ENCODE assay signal across 11 cellular contexts in the genomic region with DNA sequence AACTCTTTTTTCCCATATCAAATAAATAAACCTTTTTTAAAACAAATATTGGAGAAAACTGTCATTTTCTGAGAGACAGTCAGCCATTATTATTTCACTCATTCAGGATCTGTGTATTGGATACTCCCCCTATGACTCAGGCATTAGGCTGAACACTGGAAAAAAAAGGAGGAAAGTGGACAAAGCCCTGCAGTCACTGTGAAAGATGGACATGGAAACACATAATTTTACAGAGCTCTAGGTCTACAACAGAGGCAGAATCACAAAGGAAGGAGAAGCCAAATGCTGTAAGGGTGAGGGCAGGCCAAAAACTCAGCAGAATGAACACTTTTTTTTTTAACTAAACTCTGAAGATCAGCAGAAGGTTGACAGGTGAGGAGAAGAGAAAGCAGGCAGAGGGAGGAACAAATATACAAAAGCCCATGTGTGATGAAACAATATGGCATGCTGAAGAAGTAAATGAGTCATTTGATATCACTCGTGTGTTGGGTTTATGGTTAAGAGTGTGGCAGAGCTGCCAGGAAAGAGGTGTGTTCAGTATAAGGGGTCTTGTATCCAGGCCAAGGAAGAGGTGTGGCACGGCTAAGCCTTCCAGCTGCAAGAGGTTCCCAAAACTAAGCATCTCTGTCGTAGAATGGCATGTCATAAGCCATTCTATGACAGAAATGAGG. TPM values are rescaled to one million over a fixed set of nuclear protein-coding genes. Genes with fewer than 3 reads are reported as not detected.
DNase-seq lines count a peak whose midpoint lies in the region; ATAC-seq and TF ChIP-seq lines count a peak whose summit lies in the region.
"Had no signal": no experiment of that assay in that cellular context is flagged by ENCODE, and none has a peak within 500 bp of the region (broad histone marks: within the 10 kb centered on the region; RNA-seq: fewer than 3 reads in every experiment).

No MANE protein-coding gene starts in this region.

- H3K9ac ChIP-seq in PC-3 (ENCODE audit: low read length), result no peak overlapping the region

- H3K27ac Mint-ChIP-seq in activated T-cell treated with anti-CD3 and anti-CD28 coated beads, Interleukin-2, amount 50 U/mL, for 72 hours, result peak overlapping the region; percentile 34
- H3K27ac Mint-ChIP-seq: T-helper 2 cell treated with Interferon-gamma antibody and Interleukin-4, amounts not matched to agents 5 μg/mL and 100 μg/mL, for 36 hours had no signal

- H3K4me3 Mint-ChIP-seq in activated T-cell treated with anti-CD3 and anti-CD28 coated beads, Interleukin-2, amount 50 U/mL, for 72 hours, result no peak overlapping the region
- H3K4me3 Mint-ChIP-seq: activated T-cell treated with anti-CD3 and anti-CD28 coated beads, Interleukin-2, amount 50 U/mL, for 4 hours; T-helper 2 cell treated with Interferon-gamma antibody and Interleukin-4, amounts not matched to agents 5 μg/mL and 100 μg/mL, for 36 hours had no signal

- no peaks in the 10 kb centered on the region for H3K36me3 ChIP-seq in PC-3 (ENCODE audit: low read depth, low read length)

- no TSS peak for BruUV-seq in PC-3 (replicated peaks; lab: Mats Ljungman, UMichigan)

- intact Hi-C loops in PC-3 (cut with micrococcal nuclease), result loop anchor here (2.0 kb wide), 1 partner anchor 37 kb away; no protein-coding TSS in a partner anchor

- H3F3A ChIP-seq in PC-3 (ENCODE audit: low read length, unreplicated experiment), result no peaks in the 10 kb centered on the region

- H3K27ac ChIP-seq in PC-3 (ENCODE audit: low read length), result peak overlapping the region; percentile 72

- H2AFZ ChIP-seq in PC-3 (ENCODE audit: low read length), result peak overlapping the region; percentile 52

- H3K36me3 Mint-ChIP-seq in activated T-cell treated with anti-CD3 and anti-CD28 coated beads, Interleukin-2, amount 50 U/mL, for 72 hours (ENCODE audit: insufficient read depth in 2 of 2), result no peaks in the 10 kb centered on the region

- H3K4me1 Mint-ChIP-seq in activated T-cell treated with anti-CD3 and anti-CD28 coated beads, Interleukin-2, amount 50 U/mL, for 72 hours (ENCODE audit: low read depth), result peaks cover 6% of the 10 kb centered on the region

- TF ChIP-seq CTCF in PC-3 (conservative IDR thresholded peaks at IDR 0.05; ENCODE audit: low read depth, low read length) (no peak), epithelial cell of proximal tubule (conservative IDR thresholded peaks at IDR 0.05; ENCODE audit: low read depth, low read length) (no peak)

- H3K9me3 ChIP-seq in PC-3 (ENCODE audit: low read length), result no peaks in the 10 kb centered on the region

- H3K9me3 Mint-ChIP-seq in activated T-cell treated with anti-CD3 and anti-CD28 coated beads, Interleukin-2, amount 50 U/mL, for 72 hours, result no peaks in the 10 kb centered on the region
- H3K9me3 Mint-ChIP-seq: activated T-cell treated with anti-CD3 and anti-CD28 coated beads, Interleukin-2, amount 50 U/mL, for 4 hours; T-helper 2 cell treated with Interferon-gamma antibody and Interleukin-4, amounts not matched to agents 5 μg/mL and 100 μg/mL, for 36 hours had no signal

- CTCF ChIA-PET in PC-3 (lab: Charles Lee), result no interaction called here

- POLR2A ChIA-PET in PC-3 (lab: Charles Lee; ENCODE audit: unreplicated experiment), result no interaction called here

- H3K4me2 ChIP-seq in PC-3 (ENCODE audit: low read length), result peak overlapping the region; percentile 77

- peak overlapping the region; percentile 43; the same call in 1 of the 2 replicates for H3K4me3 ChIP-seq in PC-3 (ENCODE audit: low read length)
- no peak overlapping the region for H3K4me3 ChIP-seq in epithelial cell of proximal tubule (ENCODE audit: low read depth, low read length)

- H3K79me2 ChIP-seq in PC-3 (ENCODE audit: low read length), result peaks cover 60% of the 10 kb centered on the region

- no peaks in the 10 kb centered on the region for H4K20me1 ChIP-seq in PC-3 (ENCODE audit: low read length)

- peak; percentile 22 to 58 for ATAC-seq in activated T-cell treated with anti-CD3 and anti-CD28 coated beads, Interleukin-2, amount 50 U/mL, for 72 hours (replicated peaks in 1 of 2)
- ATAC-seq in PC-3 (peak; percentile 87), HG03280 (IDR thresholded peaks at IDR 0.05; ENCODE audit: unreplicated experiment) (no peak)
- peak; percentile 40 for ATAC-seq in stimulated activated naive CD8-positive, alpha-beta T cell treated with anti-CD3 and anti-CD28 coated beads, Interleukin-15, Interleukin-2, amounts not matched to agents 100 U/mL and 50 U/mL, for 24 hours
- ATAC-seq: activated T-cell treated with anti-CD3 and anti-CD28 coated beads, Interleukin-2, amount 50 U/mL, for 4 hours had no signal

- DNase-seq in activated T-cell treated with anti-CD3 and anti-CD28 coated beads, Interleukin-2, amount 50 U/mL, for 72 hours, result no peak
- DNase-seq in activated T-cell treated with anti-CD3 and anti-CD28 coated beads, Interleukin-2, amount 50 U/mL, for 48 hours, result no peak
- DNase-seq in PC-3 (peak; percentile 80), epithelial cell of proximal tubule (ENCODE audit: low read depth) (peak; percentile 52), NCI-H187 treated with DMSO at 0.1 percent for 48 hours (lab: John Stamatoyannopoulos, UW) (no peak), hippocampal formation (lab: John Stamatoyannopoulos, UW) (no peak)
- no peak for DNase-seq in stimulated activated naive CD8-positive, alpha-beta T cell treated with anti-CD3 and anti-CD28 coated beads, Interleukin-15, Interleukin-2, amounts not matched to agents 100 U/mL and 50 U/mL, for 24 hours
- DNase-seq: activated T-cell treated with anti-CD3 and anti-CD28 coated beads, Interleukin-2, amount 50 U/mL, for 4 hours; NCI-H510A had no signal

- H3K27me3 Mint-ChIP-seq in activated T-cell treated with anti-CD3 and anti-CD28 coated beads, Interleukin-2, amount 50 U/mL, for 72 hours (ENCODE audit: low read depth), result no peaks in the 10 kb centered on the region

- H3K4me1 ChIP-seq in PC-3 (ENCODE audit: insufficient read depth, low read length), result peaks cover 18% of the 10 kb centered on the region

- H3K9me2 ChIP-seq in PC-3 (replicated peaks; ENCODE audit: low read length), result no peaks in the 10 kb centered on the region

- no peaks in the 10 kb centered on the region for H3K27me3 ChIP-seq in PC-3 (ENCODE audit: low read length)

RNA-seq across cellular contexts. Expression of gene EPB41L2, which starts 39.1 kb away (rescaled TPM):
- total RNA-seq in activated T-cell treated with anti-CD3 and anti-CD28 coated beads, Interleukin-2, amount 50 U/mL, for 72 hours, result 10 to 100 TPM; 17.5 to 27.4 TPM
- total RNA-seq in PC-3 (2014; rRNA removed), result 26.9 and 39.9 TPM in 2 replicates
- total RNA-seq in epithelial cell of proximal tubule, result 38.3 and 67.1 TPM in 2 replicates

Comparison
In these comparisons a context has a peak if more than half of its experiments do, and no peak if none do; other contexts are left out.
1. DNase-seq: peak in PC-3 (single experiment) and epithelial cell of proximal tubule (single experiment); none in activated T-cell treated with anti-CD3 and anti-CD28 coated beads, Interleukin-2, amount 50 U/mL, for 72 hours (0 of 2), activated T-cell treated with anti-CD3 and anti-CD28 coated beads, Interleukin-2, amount 50 U/mL, for 48 hours (0 of 2), stimulated activated naive CD8-positive, alpha-beta T cell treated with anti-CD3 and anti-CD28 coated beads, Interleukin-15, Interleukin-2, amounts not matched to agents 100 U/mL and 50 U/mL, for 24 hours (single experiment), NCI-H187 treated with DMSO at 0.1 percent for 48 hours (single experiment) and hippocampal formation (0 of 2).